In genomic region chr10:76984559-76985443, GRCh38 we compare ENCODE assay signal across 1 cellular context.
TF ChIP-seq lines count a peak whose summit lies in the region.

No MANE protein-coding gene starts in this region.

TF ChIP-seq in GM23338, 12 proteins besides CTCF, POLR2A, EP300 and RAD21 (continued from another document):
- TF ChIP-seq ZNF462 (CRISPR knock-in tag; IDR thresholded peaks at IDR 0.05) (no peak), ZNF114 (CRISPR knock-in tag; IDR thresholded peaks at IDR 0.05) (no peak), POLR2AphosphoS5 (IDR thresholded peaks at IDR 0.05; ENCODE audit: low read depth) (no peak), NANOG (IDR thresholded peaks at IDR 0.05; ENCODE audit: borderline replicate concordance) (no peak), ZNF331 (CRISPR knock-in tag; IDR thresholded peaks at IDR 0.05; ENCODE audit: low read depth) (no peak), JUNB (IDR thresholded peaks at IDR 0.05; ENCODE audit: unreplicated experiment) (no peak), CREB1 (CRISPR knock-in tag; IDR thresholded peaks at IDR 0.05; ENCODE audit: low read depth) (no peak), ETS1 (IDR thresholded peaks at IDR 0.05) (no peak), STAT1 (IDR thresholded peaks at IDR 0.05; ENCODE audit: unreplicated experiment) (no peak)
TF ChIP-seq in GM23338: peak in this region for 0.
